ENCODE assay signal across 31 cellular contexts in the genomic region with DNA sequence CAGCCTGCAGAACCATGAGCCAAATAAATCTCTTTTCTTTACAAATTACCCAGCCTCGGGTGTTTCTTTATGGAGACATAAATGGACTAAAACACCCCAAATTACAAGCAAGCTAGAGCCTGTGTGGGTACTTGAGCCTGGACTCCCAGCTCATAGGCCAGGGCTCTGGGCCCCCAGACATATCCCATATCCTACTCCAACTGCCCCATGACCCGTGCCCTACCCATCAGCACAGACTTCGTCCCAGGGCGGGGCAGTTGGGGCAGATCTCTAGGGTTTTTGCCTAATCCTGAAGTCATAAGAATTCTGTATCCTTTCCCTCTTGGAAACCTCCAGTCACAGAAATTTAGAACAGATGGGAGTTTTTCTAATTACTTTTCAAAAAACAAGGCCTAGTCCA.
"Had no signal": no experiment of that assay in that cellular context is flagged by ENCODE, and none has a peak within 500 bp of the region (broad histone marks: within the 10 kb centered on the region; RNA-seq: fewer than 3 reads in every experiment).

No MANE protein-coding gene starts in this region.

- H3K27ac ChIP-seq: ascending aorta, cardiac muscle cell, colonic mucosa, esophagus muscularis mucosa had no signal

- H3K4me1 ChIP-seq: ascending aorta, breast epithelium, colonic mucosa, esophagus muscularis mucosa had no signal

- H3K4me3 ChIP-seq: ascending aorta, breast epithelium, cardiac muscle cell, colonic mucosa, esophagus muscularis mucosa had no signal

- H3K4me1 Mint-ChIP-seq: activated CD4-positive, alpha-beta T cell treated with anti-CD3 and anti-CD28 coated beads for 36 hours; activated CD4-positive, alpha-beta T cell treated with anti-CD3 and anti-CD28 coated beads, Interleukin-2, amount 10 ng/mL, durations not matched to agents 24 days and 14 days; activated CD8-positive, alpha-beta memory T cell treated with anti-CD3 and anti-CD28 coated beads, Interleukin-2, amount 10 ng/mL, durations not matched to agents 7 days and 5 days; activated naive CD4-positive, alpha-beta T cell treated with anti-CD3 and anti-CD28 coated beads, Interleukin-2, amount 50 U/mL, for 24 hours; activated naive CD8-positive, alpha-beta T cell treated with anti-CD3 and anti-CD28 coated beads, Interleukin-2, amount 10 ng/mL, durations not matched to agents 7 days and 5 days; endodermal cell had no signal

- FAIRE-seq: frontal cortex had no signal

- ATAC-seq: activated CD4-positive, alpha-beta T cell treated with anti-CD3 and anti-CD28 coated beads for 36 hours; activated CD8-positive, alpha-beta memory T cell treated with anti-CD3 and anti-CD28 coated beads, Interleukin-2, amount 10 ng/mL, durations not matched to agents 7 days and 5 days; activated CD8-positive, alpha-beta T cell treated with anti-CD3 and anti-CD28 coated beads, Interleukin-2, amount 10 ng/mL, durations not matched to agents 7 days and 5 days had no signal

- DNase-seq: activated CD4-positive, alpha-beta memory T cell treated with anti-CD3 and anti-CD28 coated beads for 36 hours; activated CD4-positive, alpha-beta T cell treated with anti-CD3 and anti-CD28 coated beads for 36 hours; activated CD4-positive, alpha-beta T cell treated with anti-CD3 and anti-CD28 coated beads, Interleukin-2, amount 10 ng/mL, durations not matched to agents 24 days and 14 days; activated CD4-positive, CD25-positive, alpha-beta regulatory T cell; activated CD4-positive, CD25-positive, alpha-beta regulatory T cell treated with anti-CD3 and anti-CD28 coated beads, Interleukin-2, amount 50 U/mL, for 72 hours; activated CD8-positive, alpha-beta memory T cell treated with anti-CD3 and anti-CD28 coated beads, Interleukin-2, amount 10 ng/mL, durations not matched to agents 7 days and 5 days; activated CD8-positive, alpha-beta memory T cell treated with anti-CD3 and anti-CD28 coated beads, Interleukin-2, amount 50 U/mL, for 4 hours; activated CD8-positive, alpha-beta T cell treated with anti-CD3 and anti-CD28 coated beads, Interleukin-2, amount 10 ng/mL, durations not matched to agents 7 days and 5 days; activated effector memory CD4-positive, alpha-beta T cell treated with anti-CD3 and anti-CD28 coated beads, Interleukin-2, amount 50 U/mL, for 16 hours; activated naive CD4-positive, alpha-beta T cell treated with anti-CD3 and anti-CD28 coated beads for 36 hours; activated naive CD8-positive, alpha-beta T cell treated with anti-CD3 and anti-CD28 coated beads, Interleukin-2, amount 10 ng/mL, durations not matched to agents 7 days and 5 days; activated T-cell treated with anti-CD3 and anti-CD28 coated beads, Interleukin-2, amount 50 U/mL, for 1 hour; activated T-cell treated with anti-CD3 and anti-CD28 coated beads, Interleukin-2, amount 50 U/mL, for 48 hours; central memory CD4-positive, alpha-beta T cell; cerebellar nuclear complex; colonic mucosa; effector memory CD4-positive, alpha-beta T cell; endodermal cell; erythroblast; foreskin fibroblast; head of caudate nucleus; T-helper 2 cell had no signal

- H3K36me3 Mint-ChIP-seq: activated CD4-positive, alpha-beta memory T cell treated with anti-CD3 and anti-CD28 coated beads for 36 hours; activated CD8-positive, alpha-beta memory T cell treated with anti-CD3 and anti-CD28 coated beads, Interleukin-2, amount 10 ng/mL, durations not matched to agents 7 days and 5 days; activated naive CD4-positive, alpha-beta T cell treated with anti-CD3 and anti-CD28 coated beads, Interleukin-2, amount 50 U/mL, for 24 hours; activated naive CD8-positive, alpha-beta T cell treated with anti-CD3 and anti-CD28 coated beads, Interleukin-2, amount 10 ng/mL, durations not matched to agents 7 days and 5 days; brain had no signal

- H3K27me3 ChIP-seq: ascending aorta, breast epithelium, cardiac muscle cell, colonic mucosa, esophagus muscularis mucosa had no signal

- H3K27me3 Mint-ChIP-seq: activated CD4-positive, alpha-beta memory T cell treated with anti-CD3 and anti-CD28 coated beads for 36 hours; activated CD8-positive, alpha-beta memory T cell treated with anti-CD3 and anti-CD28 coated beads, Interleukin-2, amount 10 ng/mL, durations not matched to agents 7 days and 5 days; activated naive CD4-positive, alpha-beta T cell treated with anti-CD3 and anti-CD28 coated beads, Interleukin-2, amount 50 U/mL, for 24 hours; activated naive CD8-positive, alpha-beta T cell treated with anti-CD3 and anti-CD28 coated beads, Interleukin-2, amount 10 ng/mL, durations not matched to agents 7 days and 5 days; brain had no signal

- H3K36me3 ChIP-seq: ascending aorta, breast epithelium, cardiac muscle cell, colonic mucosa, esophagus muscularis mucosa had no signal

- H3K27ac Mint-ChIP-seq: activated CD4-positive, alpha-beta memory T cell treated with anti-CD3 and anti-CD28 coated beads for 36 hours; activated CD4-positive, alpha-beta T cell treated with anti-CD3 and anti-CD28 coated beads for 36 hours; activated CD4-positive, alpha-beta T cell treated with anti-CD3 and anti-CD28 coated beads, Interleukin-2, amount 10 ng/mL, durations not matched to agents 24 days and 14 days; activated CD8-positive, alpha-beta memory T cell treated with anti-CD3 and anti-CD28 coated beads, Interleukin-2, amount 10 ng/mL, durations not matched to agents 7 days and 5 days; activated CD8-positive, alpha-beta T cell treated with anti-CD3 and anti-CD28 coated beads, Interleukin-2, amount 10 ng/mL, durations not matched to agents 7 days and 5 days; activated naive CD4-positive, alpha-beta T cell treated with anti-CD3 and anti-CD28 coated beads for 36 hours; activated naive CD4-positive, alpha-beta T cell treated with anti-CD3 and anti-CD28 coated beads, Interleukin-2, amount 50 U/mL, for 24 hours; activated naive CD8-positive, alpha-beta T cell treated with anti-CD3 and anti-CD28 coated beads, Interleukin-2, amount 10 ng/mL, durations not matched to agents 7 days and 5 days; activated T-helper 1 cell treated with anti-CD3 and anti-CD28 coated beads, Interleukin-12 subunit alpha, Interleukin-12 subunit beta, Interleukin-2, Interleukin-4 antibody, amounts not matched to agents 30 ng/mL and 10 ng/mL and 1 ng/mL, durations not matched to agents 14 hours and 24 hours and 36 hours; activated T-helper 2 cell treated with anti-CD3 and anti-CD28 coated beads, Interferon-gamma antibody, Interleukin-2, Interleukin-4, amounts not matched to agents 10 μg/mL and 5 μg/mL and 100 μg/mL, durations not matched to agents 14 hours and 24 hours and 36 hours; endodermal cell had no signal

- H3K9me3 ChIP-seq: ascending aorta, breast epithelium, colonic mucosa had no signal

- H3K4me3 Mint-ChIP-seq: activated CD4-positive, alpha-beta memory T cell treated with anti-CD3 and anti-CD28 coated beads for 36 hours; activated CD4-positive, alpha-beta T cell treated with anti-CD3 and anti-CD28 coated beads for 36 hours; activated CD4-positive, alpha-beta T cell treated with anti-CD3 and anti-CD28 coated beads, Interleukin-2, amount 10 ng/mL, durations not matched to agents 24 days and 14 days; activated CD8-positive, alpha-beta memory T cell treated with anti-CD3 and anti-CD28 coated beads, Interleukin-2, amount 10 ng/mL, durations not matched to agents 7 days and 5 days; activated CD8-positive, alpha-beta T cell treated with anti-CD3 and anti-CD28 coated beads, Interleukin-2, amount 10 ng/mL, durations not matched to agents 7 days and 5 days; activated naive CD4-positive, alpha-beta T cell treated with anti-CD3 and anti-CD28 coated beads for 36 hours; activated naive CD4-positive, alpha-beta T cell treated with anti-CD3 and anti-CD28 coated beads, Interleukin-2, amount 50 U/mL, for 24 hours; activated naive CD8-positive, alpha-beta T cell treated with anti-CD3 and anti-CD28 coated beads, Interleukin-2, amount 10 ng/mL, durations not matched to agents 7 days and 5 days; activated T-helper 1 cell treated with anti-CD3 and anti-CD28 coated beads, Interleukin-12 subunit alpha, Interleukin-12 subunit beta, Interleukin-2, Interleukin-4 antibody, amounts not matched to agents 30 ng/mL and 10 ng/mL and 1 ng/mL, durations not matched to agents 14 hours and 24 hours and 36 hours; brain; endodermal cell had no signal

- H3K9me3 Mint-ChIP-seq: activated CD4-positive, alpha-beta T cell treated with anti-CD3 and anti-CD28 coated beads, Interleukin-2, amount 10 ng/mL, durations not matched to agents 24 days and 14 days had no signal
